1 cellular context compared by ENCODE assay signal in the genomic region with DNA sequence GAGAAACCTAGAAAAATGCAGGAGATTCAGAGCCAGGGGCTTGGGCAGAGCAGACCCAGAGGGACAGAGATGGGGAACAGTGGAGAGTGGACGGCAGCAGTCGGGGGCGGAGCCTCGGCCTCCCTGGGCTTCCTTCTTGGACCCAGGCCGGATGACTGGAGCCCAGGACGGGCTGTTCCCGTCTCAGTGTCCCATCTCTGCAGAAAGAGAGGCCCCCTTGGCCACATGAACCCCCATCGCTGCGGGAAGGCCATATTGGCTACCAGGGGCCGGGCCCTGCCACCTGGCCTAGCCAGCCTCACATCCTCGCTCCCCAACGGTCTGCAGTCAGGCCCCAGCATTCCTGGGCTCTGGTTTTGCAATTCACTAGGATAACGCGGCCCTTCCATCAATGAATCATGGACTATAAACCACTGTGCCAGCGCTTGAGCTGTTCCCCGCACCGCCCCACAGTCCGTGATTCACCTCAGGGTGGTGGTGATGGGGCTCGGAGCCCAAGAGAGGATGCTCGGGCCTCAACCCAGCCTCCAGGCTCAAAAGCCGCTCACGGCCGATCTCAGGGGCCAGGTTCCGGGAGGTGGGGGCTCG.
TF ChIP-seq lines count a peak whose summit lies in the region.

No MANE protein-coding gene starts in this region.

TF ChIP-seq in H1, 55 proteins besides CTCF, POLR2A, EP300 and RAD21 (continued from another document):
- TF ChIP-seq CHD1 (IDR thresholded peaks at IDR 0.05; ENCODE audit: low read depth, low read length) (no peak), TAF1 (IDR thresholded peaks at IDR 0.05; ENCODE audit: low read depth, low read length) (no peak), TCF12 (IDR thresholded peaks at IDR 0.05; ENCODE audit: low read depth, low read length) (no peak), SP1 (IDR thresholded peaks at IDR 0.05; ENCODE audit: low read depth, low read length) (no peak)
